ENCODE assay signal across 20 cellular contexts in the genomic region with DNA sequence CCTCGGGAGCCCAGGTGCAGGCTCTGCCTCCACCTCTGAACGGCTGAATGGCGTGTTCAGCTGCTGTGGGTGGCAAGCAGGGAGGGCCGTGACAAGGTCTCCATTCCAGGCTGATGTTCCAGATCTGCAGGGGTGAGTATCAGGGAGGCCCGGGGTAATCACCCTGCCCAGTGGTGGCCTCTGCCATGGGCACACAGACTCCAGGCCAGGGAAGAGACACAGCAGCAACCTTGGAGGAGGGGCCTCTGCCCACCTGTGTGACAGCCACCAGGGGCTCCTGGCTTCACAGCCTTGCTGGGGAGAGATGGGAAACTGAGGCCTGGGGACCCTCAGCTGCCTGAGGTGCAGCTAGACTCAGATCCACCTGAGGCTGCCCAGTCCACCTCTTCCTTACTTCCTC.
"Had no signal": no experiment of that assay in that cellular context is flagged by ENCODE, and none has a peak within 500 bp of the region (broad histone marks: within the 10 kb centered on the region; RNA-seq: fewer than 3 reads in every experiment).

No MANE protein-coding gene starts in this region.

- DNase-seq: islet precursor cell; left ventricle myocardium inferior; mesendoderm; naive B cell; natural killer cell; nephron progenitor cell; ovary; stimulated activated CD4-positive, alpha-beta T cell treated with anti-CD3 and anti-CD28 coated beads, Interleukin-12 subunit alpha, Interleukin-12 subunit beta, amount 100 ng/mL, for 4 hours; stimulated activated CD4-positive, alpha-beta T cell treated with anti-CD3 and anti-CD28 coated beads, Interleukin-15, amount 100 ng/mL, for 24 hours; stimulated activated CD4-positive, alpha-beta T cell treated with anti-CD3 and anti-CD28 coated beads, Interleukin-2, amount 100 ng/mL, for 24 hours; stimulated activated CD4-positive, alpha-beta T cell treated with anti-CD3 and anti-CD28 coated beads, Interleukin-4, amount 100 ng/mL, for 1 hour; stimulated activated naive CD4-positive, alpha-beta T cell had no signal

- H3K4me3 ChIP-seq: hepatocyte, left ventricle myocardium inferior, lung, neural progenitor cell, ovary, right atrium auricular region, right lobe of liver, smooth muscle cell, suprapubic skin, tibial nerve had no signal

- H3K27me3 ChIP-seq: hepatocyte, neural progenitor cell, ovary, right atrium auricular region, right lobe of liver, suprapubic skin, tibial nerve had no signal

- H3K4me2 ChIP-seq: hepatocyte, neural progenitor cell, smooth muscle cell had no signal

- H3K4me1 ChIP-seq: neural progenitor cell, right atrium auricular region, right lobe of liver, suprapubic skin, tibial nerve had no signal

- H3K9me3 ChIP-seq: right lobe of liver had no signal

- ATAC-seq: natural killer cell, right lobe of liver had no signal

- H3K27ac ChIP-seq: hepatocyte, left ventricle myocardium inferior, neural progenitor cell, ovary, right atrium auricular region, right lobe of liver, suprapubic skin, tibial nerve had no signal

- H3K9ac ChIP-seq: neural progenitor cell had no signal

- H3K36me3 ChIP-seq: left ventricle myocardium inferior, neural progenitor cell, ovary, right atrium auricular region, right lobe of liver, suprapubic skin had no signal
